Comparison of ENCODE assay signal across 19 cellular contexts in the genomic region with DNA sequence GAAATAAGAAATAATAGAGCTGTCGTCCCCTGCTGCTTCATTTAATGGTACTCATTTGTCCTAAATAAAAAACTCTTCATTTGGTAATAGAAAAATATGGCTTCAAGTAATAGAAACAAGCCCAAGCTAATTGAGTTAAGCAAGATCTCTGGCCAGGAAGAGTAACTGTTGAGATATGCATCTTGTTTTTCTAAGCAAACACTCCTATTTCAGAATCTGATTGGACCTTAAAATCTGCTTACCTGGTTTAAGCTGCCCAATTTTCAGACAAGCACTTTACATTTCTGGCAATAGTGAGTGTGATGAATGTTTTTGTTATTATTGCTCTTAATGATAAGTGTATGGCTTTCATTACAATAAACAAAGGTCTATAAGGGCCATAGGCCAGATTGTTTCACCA.
DNase-seq lines count a peak whose midpoint lies in the region; ATAC-seq and TF ChIP-seq lines count a peak whose summit lies in the region.
"Had no signal": no experiment of that assay in that cellular context is flagged by ENCODE, and none has a peak within 500 bp of the region (broad histone marks: within the 10 kb centered on the region; RNA-seq: fewer than 3 reads in every experiment).

No MANE protein-coding gene starts in this region.

- no peaks in the 10 kb centered on the region for H3K27me3 ChIP-seq in gastrocnemius medialis
- H3K27me3 ChIP-seq: SJSA1 had no signal

- in situ Hi-C loops in gastrocnemius medialis (cut with MboI; ENCODE audit: low sequenced_read_pairs in 4 of 4) = no loop called here
- in situ Hi-C loops in GM13976 (cut with MboI; ENCODE audit: low sequenced_read_pairs, unreplicated experiment) = no loop called here

- peak; percentile 39 for DNase-seq in epithelial cell of esophagus (ENCODE audit: low read depth)
- DNase-seq in gastrocnemius medialis = no peak
- no peak for DNase-seq in activated naive CD4-positive, alpha-beta T cell (lab: John Stamatoyannopoulos, UW)
- DNase-seq in activated CD8-positive, alpha-beta memory T cell treated with anti-CD3 and anti-CD28 coated beads for 24 hours = no peak
- no peak for DNase-seq in GM13976 (ENCODE audit: low spot score)
- no peak for DNase-seq in cardiac septum (ENCODE audit: low spot score)
- DNase-seq: ACHN; AML-193; MV-4-11; NCI-H1417; NCI-H1930; NCI-H69; NK-92 treated with Interleukin-12 subunit alpha and Interleukin-12 subunit beta, amount 100 ng/mL, for 24 hours had no signal

- H3K9me3 ChIP-seq in HEK293 (ENCODE audit: control insufficient read depth, insufficient read depth, low read depth, low read length) (no peaks in the 10 kb centered on the region), gastrocnemius medialis (no peaks in the 10 kb centered on the region)
- H3K9me3 ChIP-seq: HAP-1, SJSA1 had no signal

- no peak for TF ChIP-seq CTCF in HEK293 (tag by site-specific recombination; IDR thresholded peaks at IDR 0.05)
- no peak for TF ChIP-seq CTCF in epithelial cell of esophagus (IDR thresholded peaks at IDR 0.05; ENCODE audit: insufficient read depth, low read depth, low read length, missing control alignments)
- TF ChIP-seq CTCF in gastrocnemius medialis (IDR thresholded peaks at IDR 0.05 in 4 of 5, conservative IDR thresholded peaks at IDR 0.05 in 1 of 5) = no peak
- TF ChIP-seq CTCF in GM13976 (IDR thresholded peaks at IDR 0.05; ENCODE audit: borderline replicate concordance, control extremely low read depth, extremely low read depth, insufficient read depth, missing control alignments) = no peak

- CTCF ChIA-PET in HEK293 (lab: Yijun Ruan, JAX) = interaction anchor here (1.1 kb wide), 1 partner anchor 58 kb away, joined by 4 read pairs; no protein-coding TSS in a partner anchor

- POLR2A ChIA-PET in HEK293 (lab: Yijun Ruan, JAX) = no interaction called here

- H3K36me3 ChIP-seq in HEK293 (ENCODE audit: control insufficient read depth in 2 of 2, insufficient read depth in 1 of 2, low read length in 2 of 2) = no peaks in the 10 kb centered on the region
- H3K36me3 ChIP-seq in gastrocnemius medialis = no peaks in the 10 kb centered on the region
- H3K36me3 ChIP-seq: HAP-1, SJSA1 had no signal

- ATAC-seq in SK-N-SH treated with all-trans-retinoic acid at 6 μM for 48 hours (no peak; the same call in 2 of the 3 replicates), gastrocnemius medialis (no peak)

- H3K27ac ChIP-seq in HEK293 (ENCODE audit: extremely low read depth, low read depth, low read length) (no peak overlapping the region), gastrocnemius medialis (peak overlapping the region in 3 of 4 donors; percentile 12 to 41 (median 17))
- H3K27ac ChIP-seq: HL-60, RWPE1, SJSA1 had no signal

- H3K4me3 ChIP-seq in HEK293 (ENCODE audit: low read depth, low read length) = no peak overlapping the region
- no peak overlapping the region for H3K4me3 ChIP-seq in epithelial cell of esophagus (ENCODE audit: low read length)
- H3K4me3 ChIP-seq in gastrocnemius medialis = no peak overlapping the region
- H3K4me3 ChIP-seq: HAP-1, SJSA1 had no signal

- no peak for TF ChIP-seq POLR2A in gastrocnemius medialis (IDR thresholded peaks at IDR 0.05)

- intact Hi-C loops in gastrocnemius medialis (cut with DNase I; ENCODE audit: low total_unique reads) = no loop called here
- intact Hi-C loops in cardiac septum (cut with DNase I) = no loop called here

- H3K4me1 ChIP-seq in HEK293 (ENCODE audit: control insufficient read depth, insufficient read depth, low read length) (peaks cover 6% of the 10 kb centered on the region), gastrocnemius medialis (peaks cover 28 to 29% of the 10 kb centered on the region in 2 donors)

TF ChIP-seq in HEK293, 187 proteins besides CTCF, POLR2A, EP300 and RAD21:
- TF ChIP-seq ZBTB17 (tag by site-specific recombination; IDR thresholded peaks at IDR 0.05) (no peak), ZSCAN23 (tag by site-specific recombination; IDR thresholded peaks at IDR 0.05) (no peak), KLF8 (tag by site-specific recombination; IDR thresholded peaks at IDR 0.05) (no peak), ZNF596 (tag by site-specific recombination; IDR thresholded peaks at IDR 0.05) (no peak), PRDM6 (tag by site-specific recombination; IDR thresholded peaks at IDR 0.05) (0 out of 2 replicates have a peak, but pooled peaks have one; percentile 9), ZNF830 (tag by site-specific recombination; IDR thresholded peaks at IDR 0.05; ENCODE audit: low read depth) (no peak)
TF ChIP-seq in HEK293: peak in this region for 1.

TF ChIP-seq in SK-N-SH treated with all-trans-retinoic acid at 6 μM for 48 hours, 23 proteins besides CTCF, POLR2A, EP300 and RAD21:
- TF ChIP-seq, protein P1, sequence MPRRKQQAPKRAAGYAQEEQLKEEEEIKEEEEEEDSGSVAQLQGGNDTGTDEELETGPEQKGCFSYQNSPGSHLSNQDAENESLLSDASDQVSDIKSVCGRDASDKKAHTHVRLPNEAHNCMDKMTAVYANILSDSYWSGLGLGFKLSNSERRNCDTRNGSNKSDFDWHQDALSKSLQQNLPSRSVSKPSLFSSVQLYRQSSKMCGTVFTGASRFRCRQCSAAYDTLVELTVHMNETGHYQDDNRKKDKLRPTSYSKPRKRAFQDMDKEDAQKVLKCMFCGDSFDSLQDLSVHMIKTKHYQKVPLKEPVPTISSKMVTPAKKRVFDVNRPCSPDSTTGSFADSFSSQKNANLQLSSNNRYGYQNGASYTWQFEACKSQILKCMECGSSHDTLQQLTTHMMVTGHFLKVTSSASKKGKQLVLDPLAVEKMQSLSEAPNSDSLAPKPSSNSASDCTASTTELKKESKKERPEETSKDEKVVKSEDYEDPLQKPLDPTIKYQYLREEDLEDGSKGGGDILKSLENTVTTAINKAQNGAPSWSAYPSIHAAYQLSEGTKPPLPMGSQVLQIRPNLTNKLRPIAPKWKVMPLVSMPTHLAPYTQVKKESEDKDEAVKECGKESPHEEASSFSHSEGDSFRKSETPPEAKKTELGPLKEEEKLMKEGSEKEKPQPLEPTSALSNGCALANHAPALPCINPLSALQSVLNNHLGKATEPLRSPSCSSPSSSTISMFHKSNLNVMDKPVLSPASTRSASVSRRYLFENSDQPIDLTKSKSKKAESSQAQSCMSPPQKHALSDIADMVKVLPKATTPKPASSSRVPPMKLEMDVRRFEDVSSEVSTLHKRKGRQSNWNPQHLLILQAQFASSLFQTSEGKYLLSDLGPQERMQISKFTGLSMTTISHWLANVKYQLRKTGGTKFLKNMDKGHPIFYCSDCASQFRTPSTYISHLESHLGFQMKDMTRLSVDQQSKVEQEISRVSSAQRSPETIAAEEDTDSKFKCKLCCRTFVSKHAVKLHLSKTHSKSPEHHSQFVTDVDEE (CRISPR knock-in tag; IDR thresholded peaks at IDR 0.05) = peak; percentile 52; the same call in 1 of the 2 replicates
- TF ChIP-seq BACH2 (CRISPR knock-in tag; IDR thresholded peaks at IDR 0.05; ENCODE audit: borderline replicate concordance) = no peak
- peak; percentile 75 for TF ChIP-seq ISL1 (CRISPR knock-in tag; IDR thresholded peaks at IDR 0.05)
